ENCODE assay signal across 8 cellular contexts in the genomic region with DNA sequence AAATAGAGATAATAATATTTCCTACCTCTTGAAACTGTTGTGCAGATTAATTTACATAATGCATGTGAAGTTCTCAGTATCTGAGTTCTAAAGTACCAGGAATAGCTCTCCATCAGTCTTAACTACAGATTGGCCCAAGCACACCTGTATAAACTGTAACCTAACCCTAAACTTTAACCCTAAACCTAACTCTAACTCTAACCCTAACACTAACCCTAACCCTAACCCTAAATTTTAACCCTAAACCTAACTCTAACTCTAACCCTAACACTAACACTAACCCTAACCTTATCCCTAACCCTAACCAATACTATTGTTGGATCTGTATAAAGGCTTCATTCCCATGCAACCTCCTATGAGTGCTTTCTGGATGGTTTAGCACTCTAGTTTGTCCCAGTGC.
"Had no signal": no experiment of that assay in that cellular context is flagged by ENCODE, and none has a peak within 500 bp of the region (broad histone marks: within the 10 kb centered on the region; RNA-seq: fewer than 3 reads in every experiment).

No MANE protein-coding gene starts in this region.

- H3K4me3 ChIP-seq: GM12878 had no signal

- ATAC-seq: GM12878 had no signal

- DNase-seq: GDM1, GF-D8 had no signal

- FAIRE-seq: G401.6, GM12878, GM12891, GM12892, GM18507, GM19239 had no signal
